8 cellular contexts compared by ENCODE assay signal in genomic region chr10:43292745-43293676, GRCh38. TPM values are rescaled to one million over a fixed set of nuclear protein-coding genes. Genes with fewer than 3 reads are reported as not detected.
DNase-seq lines count a peak whose midpoint lies in the region; ATAC-seq and TF ChIP-seq lines count a peak whose summit lies in the region.

No MANE protein-coding gene starts in this region.

- H3K9me3 ChIP-seq in HAP-1: no peaks in the 10 kb centered on the region
- no peaks in the 10 kb centered on the region for H3K9me3 ChIP-seq in tibial nerve

- H3K36me3 ChIP-seq in HAP-1 (replicated peaks): no peaks in the 10 kb centered on the region
- H3K36me3 ChIP-seq in tibial nerve: no peaks in the 10 kb centered on the region

- no peaks in the 10 kb centered on the region for H3K9me3 Mint-ChIP-seq in naive B cell

- in situ Hi-C loops in HAP-1 (cut with MboI; ENCODE audit: low sequenced_read_pairs): loop anchor here (5.0 kb wide), 2 partner anchors 49 to 169 kb away; no protein-coding TSS in a partner anchor

- H3K27ac Mint-ChIP-seq in naive B cell: peak overlapping the region in 2 of 6 donors; percentile 47 to 51

- H3K27me3 Mint-ChIP-seq in naive B cell: peaks cover 17 to 33% (median 24%) of the 10 kb centered on the region in 3 donors

- peak; percentile 37 for DNase-seq in DMS114 treated with DMSO at 0.1 percent for 48 hours (lab: John Stamatoyannopoulos, UW; ENCODE audit: unreplicated experiment)
- peak; percentile 74 to 77 for DNase-seq in HAP-1 (ENCODE audit: low spot score in 2 of 2)
- peak; percentile 29 for DNase-seq in NCI-H345 treated with DMSO at 0.1 percent for 48 hours (lab: John Stamatoyannopoulos, UW; ENCODE audit: unreplicated experiment)
- DNase-seq in activated CD8-positive, alpha-beta memory T cell treated with anti-CD3 and anti-CD28 coated beads for 4 hours (ENCODE audit: low read depth in 2 of 2): peak; percentile 16 to 25
- peak; percentile 18 for DNase-seq in naive B cell
- peak; percentile 25 to 56 for DNase-seq in tibial nerve (ENCODE audit: low spot score in 2 of 2)
- DNase-seq in SHP77 treated with DMSO at 0.1 percent for 48 hours (lab: John Stamatoyannopoulos, UW): no peak

- H3K27ac ChIP-seq in tibial nerve: no peak overlapping the region

- H3K4me1 Mint-ChIP-seq in naive B cell: peaks cover 3 to 8% (median 7%) of the 10 kb centered on the region in 3 donors

- TF ChIP-seq CTCF in tibial nerve (IDR thresholded peaks at IDR 0.05): peak; percentile 64 to 85 (median 72)

- H3K36me3 Mint-ChIP-seq in naive B cell: no peaks in the 10 kb centered on the region

- H3K27me3 ChIP-seq in HAP-1 (ENCODE audit: low read depth) (no peaks in the 10 kb centered on the region), tibial nerve (no peaks in the 10 kb centered on the region)

- no peak for TF ChIP-seq EP300 in tibial nerve (IDR thresholded peaks at IDR 0.05)

- 16 to 27% methylated on average over 16 of the region's 16 CpGs for WGBS in tibial nerve, 2 donors

- peak; percentile 56 for ATAC-seq in esophagus mucosa
- peak; percentile 45 to 64 for ATAC-seq in naive B cell (ENCODE audit: low read depth in 2 of 2)

- H3K4me1 ChIP-seq in HAP-1 (peaks cover 8% of the 10 kb centered on the region; the same call in 1 of the 2 replicates), tibial nerve (peaks cover 0 to 13% (median 0%) of the 10 kb centered on the region in 4 donors)

- peak overlapping the region in 1 of 8 donors; percentile 5 for H3K4me3 Mint-ChIP-seq in naive B cell

- H3K4me3 ChIP-seq in HAP-1 (no peak overlapping the region), tibial nerve (no peak overlapping the region)

- no peak for TF ChIP-seq POLR2A in tibial nerve (IDR thresholded peaks at IDR 0.05)

RNA-seq across cellular contexts. Expression of gene RASGEF1A, which starts 26.1 kb away (rescaled TPM):
- total RNA-seq in esophagus mucosa: 1.00 TPM
- under 1 TPM in 5 of 6 donors, not detected in 1; 0.21 to 0.73 (median 0.37) TPM for polyA plus RNA-seq in naive B cell (ENCODE audit: low read depth in 6 of 6)
- total RNA-seq in tibial nerve: 10 to 100 TPM in 3 of 4 donors, 1 to 10 TPM in 1; 7.5 to 39.0 (median 13.1) TPM
